In genomic region chr18:49562481-49563129, GRCh38 we compare ENCODE assay signal across 8 cellular contexts. TPM values are rescaled to one million over a fixed set of nuclear protein-coding genes. Genes with fewer than 3 reads are reported as not detected.
DNase-seq lines count a peak whose midpoint lies in the region; ATAC-seq and TF ChIP-seq lines count a peak whose summit lies in the region.

No MANE protein-coding gene starts in this region.

- H3K36me3 Mint-ChIP-seq in activated naive CD8-positive, alpha-beta T cell treated with anti-CD3 and anti-CD28 coated beads, Interleukin-2, amount 10 ng/mL, durations not matched to agents 7 days and 5 days = no peaks in the 10 kb centered on the region

- peaks cover 78% of the 10 kb centered on the region for H3K27me3 Mint-ChIP-seq in activated naive CD8-positive, alpha-beta T cell treated with anti-CD3 and anti-CD28 coated beads, Interleukin-2, amount 10 ng/mL, durations not matched to agents 7 days and 5 days

- POLR2A ChIA-PET in activated naive CD8-positive, alpha-beta T cell treated with anti-CD3 and anti-CD28 coated beads, Interleukin-2, amount 10 ng/mL, durations not matched to agents 7 days and 5 days (lab: Charles Lee) = no interaction called here

- peak overlapping the region; percentile 65 for H3K4me3 Mint-ChIP-seq in activated naive CD8-positive, alpha-beta T cell treated with anti-CD3 and anti-CD28 coated beads, Interleukin-2, amount 10 ng/mL, durations not matched to agents 7 days and 5 days

- H3K4me1 ChIP-seq in HUES6 (ENCODE audit: control insufficient read depth, insufficient read depth, low read length) (peaks cover 13% of the 10 kb centered on the region), iPS-15b (ENCODE audit: control insufficient read depth, insufficient read depth, low read length) (peaks cover 9% of the 10 kb centered on the region), sigmoid colon (peaks cover 0 to 37% (median 33%) of the 10 kb centered on the region in 4 donors)

- H3K36me3 ChIP-seq in HUES6 (ENCODE audit: control insufficient read depth, insufficient read depth, low read length) = peaks cover 14% of the 10 kb centered on the region; the same call in 1 of the 2 replicates
- H3K36me3 ChIP-seq in iPS-15b (ENCODE audit: control insufficient read depth, insufficient read depth, low read length) = peaks cover 6% of the 10 kb centered on the region
- no peaks in the 10 kb centered on the region for H3K36me3 ChIP-seq in sigmoid colon

- H3K27ac ChIP-seq in HUES6 (ENCODE audit: low read depth, low read length) = no peak overlapping the region
- H3K27ac ChIP-seq in sigmoid colon = no peak overlapping the region

- no peak for DNase-seq in activated naive CD8-positive, alpha-beta T cell treated with anti-CD3 and anti-CD28 coated beads, Interleukin-2, amount 10 ng/mL, durations not matched to agents 7 days and 5 days
- no peak for DNase-seq in sigmoid colon
- no peak for DNase-seq in hypothalamus (lab: John Stamatoyannopoulos, UW)
- DNase-seq in stimulated activated CD4-positive, alpha-beta T cell treated with anti-CD3 and anti-CD28 coated beads, Interleukin-12 subunit alpha, Interleukin-12 subunit beta, amount 100 ng/mL, for 4 hours = no peak

- TF ChIP-seq EP300 in sigmoid colon (IDR thresholded peaks at IDR 0.05) = no peak

- H3K27ac Mint-ChIP-seq in activated naive CD8-positive, alpha-beta T cell treated with anti-CD3 and anti-CD28 coated beads, Interleukin-2, amount 10 ng/mL, durations not matched to agents 7 days and 5 days = no peak overlapping the region

- ATAC-seq in activated naive CD8-positive, alpha-beta T cell treated with anti-CD3 and anti-CD28 coated beads, Interleukin-2, amount 10 ng/mL, durations not matched to agents 7 days and 5 days (ENCODE audit: low read depth) = no peak
- ATAC-seq in HG02885 (IDR thresholded peaks at IDR 0.05; ENCODE audit: poor library complexity, unreplicated experiment) (no peak), GM21515 (IDR thresholded peaks at IDR 0.05; ENCODE audit: unreplicated experiment) (no peak)

- no peak for TF ChIP-seq CTCF in sigmoid colon (IDR thresholded peaks at IDR 0.05)

- H3K9ac ChIP-seq in HUES6 (ENCODE audit: low read length) = peak overlapping the region; percentile 81
- peak overlapping the region; percentile 38 for H3K9ac ChIP-seq in iPS-15b (ENCODE audit: low read depth, low read length)

- intact Hi-C loops in sigmoid colon (cut with DNase I) = no loop called here

- H3K4me3 ChIP-seq in HUES6 (ENCODE audit: low read depth, low read length) = peak overlapping the region; percentile 73
- H3K4me3 ChIP-seq in iPS-15b (ENCODE audit: low read depth, low read length) = peak overlapping the region; percentile 89
- peak overlapping the region in 3 of 4 donors; percentile 32 to 47 (median 39) for H3K4me3 ChIP-seq in sigmoid colon

- WGBS in sigmoid colon, 2 donors = 8 to 40% methylated on average over 11 of the region's 11 CpGs

- H3K9me3 ChIP-seq in HUES6 (ENCODE audit: control insufficient read depth, insufficient read depth, low read depth, low read length) (peaks cover 2% of the 10 kb centered on the region; the same call in 1 of the 2 replicates), iPS-15b (ENCODE audit: control insufficient read depth, insufficient read depth, low read length) (no peaks in the 10 kb centered on the region), sigmoid colon (no peaks in the 10 kb centered on the region)

- no peak for TF ChIP-seq POLR2A in sigmoid colon (IDR thresholded peaks at IDR 0.05)

- H3K9me3 Mint-ChIP-seq in activated naive CD8-positive, alpha-beta T cell treated with anti-CD3 and anti-CD28 coated beads, Interleukin-2, amount 10 ng/mL, durations not matched to agents 7 days and 5 days = no peaks in the 10 kb centered on the region

- H3K27me3 ChIP-seq in HUES6 (ENCODE audit: control insufficient read depth, insufficient read depth, low read length) (peaks cover 42% of the 10 kb centered on the region), iPS-15b (ENCODE audit: control insufficient read depth, insufficient read depth, low read length) (peaks cover 42% of the 10 kb centered on the region), sigmoid colon (peaks cover 0 to 50% (median 22%) of the 10 kb centered on the region in 3 donors)

- H3K4me1 Mint-ChIP-seq in activated naive CD8-positive, alpha-beta T cell treated with anti-CD3 and anti-CD28 coated beads, Interleukin-2, amount 10 ng/mL, durations not matched to agents 7 days and 5 days = peaks cover 29% of the 10 kb centered on the region

RNA-seq across cellular contexts. Expression of gene LIPG, which starts 0.7 kb away (rescaled TPM):
- under 1 TPM in 1 of 2 experiments, not detected in 1; 0.09 TPM for total RNA-seq in activated naive CD8-positive, alpha-beta T cell treated with anti-CD3 and anti-CD28 coated beads, Interleukin-2, amount 10 ng/mL, durations not matched to agents 7 days and 5 days
- total RNA-seq in sigmoid colon = 1 to 10 TPM in 2 of 4 donors, under 1 TPM in 2; under 0.01 to 4.4 (median 2.1) TPM
- polyA plus RNA-seq in sigmoid colon = 10 to 100 TPM in 1 of 3 donors, 1 to 10 TPM in 2; 2.3 to 21.9 (median 2.4) TPM

Comparison
In these comparisons a context has a peak if more than half of its experiments do, and no peak if none do; other contexts are left out.
1. H3K4me3 ChIP-seq: peak in every context shown above with its lines; median percentile 89 in iPS-15b; 73 in HUES6; 39 in sigmoid colon.